Comparison of ENCODE assay signal across 1 cellular context in the genomic region with DNA sequence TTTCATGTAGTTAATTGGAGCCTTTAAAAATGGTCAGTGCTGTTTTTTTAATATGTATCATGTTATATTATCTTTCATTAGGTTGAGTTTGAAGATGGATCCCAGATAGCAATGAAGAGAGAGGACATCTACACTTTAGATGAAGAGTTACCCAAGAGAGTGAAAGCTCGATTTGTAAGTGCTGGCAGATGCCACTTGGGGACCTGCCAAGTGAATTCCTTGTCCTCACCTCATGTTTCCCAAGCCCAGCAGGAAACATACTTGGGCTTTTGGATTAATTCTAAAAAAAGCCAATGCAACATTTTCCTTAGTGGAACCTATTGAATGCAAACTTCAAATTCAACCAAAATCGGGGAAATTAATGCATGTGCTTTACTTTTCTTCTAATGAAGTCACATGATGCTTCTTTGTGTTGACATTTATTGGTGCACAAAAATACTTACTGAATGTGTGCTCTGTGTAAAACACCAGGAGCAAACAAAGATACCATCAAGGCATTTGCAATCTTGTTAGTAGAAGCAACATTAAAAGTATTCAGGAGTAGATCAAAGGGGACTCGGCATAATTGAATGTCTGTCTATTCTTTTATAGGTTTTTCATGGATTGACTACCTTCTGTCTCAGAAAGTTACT.
TF ChIP-seq lines count a peak whose summit lies in the region.

No MANE protein-coding gene starts in this region.

TF ChIP-seq in SK-N-SH, 30 proteins besides CTCF, POLR2A, EP300 and RAD21:
- peak; percentile 12; the same call in 1 of the 2 replicates for TF ChIP-seq NFIC (IDR thresholded peaks at IDR 0.05; ENCODE audit: borderline replicate concordance)
- TF ChIP-seq EZH2phosphoT487 (IDR thresholded peaks at IDR 0.05; ENCODE audit: borderline replicate concordance, low read depth) = no peak
